In genomic region chr10:132057191-132057681, GRCh38 we compare ENCODE assay signal across 29 cellular contexts. TPM values are rescaled to one million over a fixed set of nuclear protein-coding genes. Genes with fewer than 3 reads are reported as not detected.
"Had no signal": no experiment of that assay in that cellular context is flagged by ENCODE, and none has a peak within 500 bp of the region (broad histone marks: within the 10 kb centered on the region; RNA-seq: fewer than 3 reads in every experiment).

No MANE protein-coding gene starts in this region.

- H3K27me3 ChIP-seq: Peyer's patch, SJSA1 had no signal

- H3K4me2 ChIP-seq: KMS-11 had no signal

- ATAC-seq: activated CD8-positive, alpha-beta memory T cell treated with anti-CD3 and anti-CD28 coated beads, Interleukin-2, amount 10 ng/mL, durations not matched to agents 7 days and 5 days; SK-N-SH treated with all-trans-retinoic acid at 6 μM for 48 hours had no signal

- H3K27ac ChIP-seq: KMS-11, Peyer's patch, RWPE1, SJSA1 had no signal

- H3K4me3 ChIP-seq: Peyer's patch, SJSA1 had no signal

- H3K36me3 ChIP-seq: Peyer's patch, SJSA1 had no signal

- H3K4me1 ChIP-seq: Peyer's patch, SJSA1 had no signal

- DNase-seq: activated B cell treated with CpG ODN at 0.5 μM for 24 hours; activated CD4-positive, alpha-beta T cell treated with anti-CD3 and anti-CD28 coated beads for 1 hour; activated CD4-positive, alpha-beta T cell treated with anti-CD3 and anti-CD28 coated beads, Interleukin-2, amount 10 ng/mL, durations not matched to agents 24 days and 14 days; activated CD4-positive, alpha-beta T cell treated with anti-CD3 and anti-CD28 coated beads, Interleukin-2, amount 50 U/mL, for 48 hours; activated CD8-positive, alpha-beta memory T cell treated with anti-CD3 and anti-CD28 coated beads, Interleukin-2, amount 10 ng/mL, durations not matched to agents 7 days and 5 days; activated gamma-delta T cell; activated naive CD4-positive, alpha-beta T cell treated with anti-CD3 and anti-CD28 coated beads for 36 hours; activated T-cell treated with anti-CD3 and anti-CD28 coated beads, Interleukin-2, amount 50 U/mL, for 24 hours; amygdala; cerebellar nuclear complex; NCI-H1092; NCI-H1417 treated with DMSO at 0.1 percent for 48 hours; NCI-H1694; NCI-H2029; NCI-H2107; NCI-H345; NCI-H510A; NCI-H526 treated with DMSO at 0.1 percent for 48 hours; NCI-H82; OCI-M1; Peyer's patch; SHP77; SW 1271; T-helper 9 cell had no signal

- H3K9ac ChIP-seq: KMS-11 had no signal

RNA-seq across cellular contexts. Expression of gene JAKMIP3, which starts 8.5 kb away (rescaled TPM):
- total RNA-seq: MCF 10A had no signal
